ENCODE assay signal across 27 cellular contexts in genomic region chr6:39918831-39919230, GRCh38.
"Had no signal": no experiment of that assay in that cellular context is flagged by ENCODE, and none has a peak within 500 bp of the region (broad histone marks: within the 10 kb centered on the region; RNA-seq: fewer than 3 reads in every experiment).

No MANE protein-coding gene starts in this region.

- H3K4me3 ChIP-seq: colonic mucosa, coronary artery, dorsolateral prefrontal cortex, esophagus muscularis mucosa, esophagus squamous epithelium, gastrocnemius medialis, gastroesophageal sphincter, heart left ventricle, heart right ventricle had no signal

- H3K9me3 Mint-ChIP-seq: effector memory CD8-positive, alpha-beta T cell; endodermal cell had no signal

- H3K9me3 ChIP-seq: colonic mucosa, esophagus muscularis mucosa, esophagus squamous epithelium, gastrocnemius medialis, gastroesophageal sphincter, heart left ventricle, heart right ventricle had no signal

- DNase-seq: colonic mucosa; cortex of kidney; dorsolateral prefrontal cortex; effector CD4-positive, alpha-beta T cell; effector CD8-positive, alpha-beta T cell; effector memory CD4-positive, alpha-beta T cell; effector memory CD8-positive, alpha-beta T cell; endodermal cell; erythroblast; esophagus squamous epithelium; foreskin fibroblast; foreskin keratinocyte; foreskin melanocyte; gastrocnemius medialis; glutamatergic neuron; head of caudate nucleus; heart left ventricle; heart right ventricle had no signal

- H3K27ac ChIP-seq: colonic mucosa, coronary artery, dorsolateral prefrontal cortex, epithelial cell of prostate, esophagus muscularis mucosa, esophagus squamous epithelium, foreskin keratinocyte, gastrocnemius medialis, gastroesophageal sphincter, heart left ventricle, heart right ventricle had no signal

- H3K27ac Mint-ChIP-seq: dendritic cell treated with granulocyte-macrophage colony-stimulating factor and Interleukin-4, amounts not matched to agents 40 ng/mL and 50 ng/mL, for 4 days; effector memory CD8-positive, alpha-beta T cell; endodermal cell had no signal

- H3K27me3 Mint-ChIP-seq: dendritic cell treated with granulocyte-macrophage colony-stimulating factor and Interleukin-4, amounts not matched to agents 40 ng/mL and 50 ng/mL, for 4 days had no signal

- FAIRE-seq: colon, endometrium, frontal cortex had no signal

- H3K36me3 ChIP-seq: colonic mucosa had no signal

- H3K4me3 Mint-ChIP-seq: dendritic cell treated with granulocyte-macrophage colony-stimulating factor and Interleukin-4, amounts not matched to agents 40 ng/mL and 50 ng/mL, for 4 days; effector memory CD8-positive, alpha-beta T cell; endodermal cell had no signal

- H3K4me1 ChIP-seq: foreskin keratinocyte had no signal

- ATAC-seq: effector memory CD8-positive, alpha-beta T cell; esophagus mucosa; foreskin keratinocyte; gastrocnemius medialis; gastroesophageal sphincter; heart left ventricle; heart right ventricle had no signal

- H3K27me3 ChIP-seq: colonic mucosa, dorsolateral prefrontal cortex, esophagus muscularis mucosa, esophagus squamous epithelium, foreskin keratinocyte, gastrocnemius medialis, gastroesophageal sphincter, heart left ventricle, heart right ventricle had no signal
